9 cellular contexts compared by ENCODE assay signal in the genomic region with DNA sequence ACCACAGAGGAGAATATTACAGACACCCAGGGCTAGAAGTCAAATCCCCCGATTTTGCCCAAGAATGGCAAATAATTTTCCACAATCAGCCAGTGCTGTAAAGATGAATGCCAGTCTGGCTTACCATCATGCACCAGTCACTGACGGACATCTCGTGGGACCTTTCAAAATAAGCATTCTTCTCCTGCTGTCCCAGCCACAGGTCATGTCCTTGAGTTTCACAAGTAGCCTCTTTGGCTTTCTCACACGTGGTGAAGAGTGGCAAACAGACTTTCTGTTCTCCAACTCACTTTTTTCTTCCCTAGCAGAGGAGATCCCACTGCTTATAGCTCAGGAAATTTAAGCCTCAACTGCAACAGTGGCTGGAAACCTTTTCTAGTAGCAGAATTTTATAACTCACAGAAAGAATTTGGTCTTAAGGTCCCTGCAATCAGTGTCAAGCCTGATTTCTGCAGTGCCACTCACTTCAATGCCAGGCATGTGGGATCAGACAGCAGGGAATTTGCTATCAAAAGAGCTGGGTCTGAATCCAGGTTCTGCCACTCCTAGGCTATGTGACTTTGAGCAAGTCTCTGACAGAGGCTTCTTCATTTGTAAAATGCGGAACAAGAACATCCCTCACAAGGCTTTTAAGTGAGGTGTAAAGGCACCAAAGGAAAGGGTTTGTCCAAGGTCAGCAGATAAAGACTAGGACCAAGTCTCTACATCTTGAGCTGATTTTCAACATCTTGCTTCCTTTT. TPM values are rescaled to one million over a fixed set of nuclear protein-coding genes. Genes with fewer than 3 reads are reported as not detected.
A peak's percentile ranks its signal among the peaks of the same experiment; 100 is the strongest.
DNase-seq lines count a peak whose midpoint lies in the region; ATAC-seq and TF ChIP-seq lines count a peak whose summit lies in the region.
"Had no signal": no experiment of that assay in that cellular context is flagged by ENCODE, and none has a peak within 500 bp of the region (broad histone marks: within the 10 kb centered on the region; RNA-seq: fewer than 3 reads in every experiment).

No MANE protein-coding gene starts in this region.

- H3K9me2 ChIP-seq in SU-DHL-6 (replicated peaks; ENCODE audit: insufficient read depth, low read length), result no peaks in the 10 kb centered on the region

- DNase-seq in NOMO-1 treated with DMSO at 0.1 percent for 48 hours (lab: John Stamatoyannopoulos, UW; ENCODE audit: unreplicated experiment) (peak; percentile 46), NOMO-1 treated with dmso at 0.1 percent for 144 hours (lab: John Stamatoyannopoulos, UW; ENCODE audit: unreplicated experiment) (no peak), glutamatergic neuron (no peak), posterior cingulate gyrus (no peak), middle frontal gyrus (ENCODE audit: extremely low spot score, low spot score) (no peak), type B pancreatic cell (ENCODE audit: extremely low spot score, unreplicated experiment) (no peak)
- DNase-seq in stimulated activated naive CD8-positive, alpha-beta T cell treated with anti-CD3 and anti-CD28 coated beads, Interleukin-15, amount 100 ng/mL, for 72 hours, result no peak
- DNase-seq: nephron progenitor cell had no signal

- no peaks in the 10 kb centered on the region for H3K36me3 ChIP-seq in SU-DHL-6 (ENCODE audit: low read length)

- TF ChIP-seq CTCF in SU-DHL-6 (IDR thresholded peaks at IDR 0.05; ENCODE audit: insufficient read depth, low read length, poor library complexity, severe bottlenecking) (no peak), glutamatergic neuron (IDR thresholded peaks at IDR 0.05; ENCODE audit: partially characterized antibody, unreplicated experiment) (no peak), type B pancreatic cell (conservative IDR thresholded peaks at IDR 0.05) (no peak)

- H3K4me3 ChIP-seq in SU-DHL-6 (ENCODE audit: insufficient read depth, low read length, poor library complexity, severe bottlenecking), result peak overlapping the region; percentile 72

- H3K9me3 ChIP-seq in SU-DHL-6 (ENCODE audit: insufficient read depth, low read length), result no peaks in the 10 kb centered on the region

- H3K27ac Mint-ChIP-seq in glutamatergic neuron (ENCODE audit: unreplicated experiment) (peak overlapping the region; percentile 33), type B pancreatic cell (no peak overlapping the region)
- H3K27ac Mint-ChIP-seq in stimulated activated naive CD8-positive, alpha-beta T cell treated with anti-CD3 and anti-CD28 coated beads, Interleukin-15, amount 100 ng/mL, for 72 hours, result peak overlapping the region in 1 of 2 donors; percentile 100
- H3K27ac Mint-ChIP-seq: nephron progenitor cell had no signal

- H3K4me3 Mint-ChIP-seq in glutamatergic neuron (ENCODE audit: unreplicated experiment), result peak overlapping the region; percentile 15
- peak overlapping the region; percentile 91 to 99 for H3K4me3 Mint-ChIP-seq in stimulated activated naive CD8-positive, alpha-beta T cell treated with anti-CD3 and anti-CD28 coated beads, Interleukin-15, amount 100 ng/mL, for 72 hours
- no peak overlapping the region for H3K4me3 Mint-ChIP-seq in type B pancreatic cell
- H3K4me3 Mint-ChIP-seq: nephron progenitor cell had no signal

- H3K4me2 ChIP-seq in SU-DHL-6 (ENCODE audit: low read depth, low read length, poor library complexity, severe bottlenecking), result peak overlapping the region; percentile 100

- H3K79me2 ChIP-seq in SU-DHL-6 (ENCODE audit: insufficient read depth, low read length), result no peaks in the 10 kb centered on the region

- intact Hi-C loops in posterior cingulate gyrus (cut with DNase I), result no loop called here

- peak overlapping the region; percentile 75 for H3K9ac ChIP-seq in SU-DHL-6 (ENCODE audit: low read length)

- peaks cover 25% of the 10 kb centered on the region for H3K4me1 Mint-ChIP-seq in glutamatergic neuron (ENCODE audit: low read depth, unreplicated experiment)
- peaks cover 74% of the 10 kb centered on the region for H3K4me1 Mint-ChIP-seq in stimulated activated naive CD8-positive, alpha-beta T cell treated with anti-CD3 and anti-CD28 coated beads, Interleukin-15, amount 100 ng/mL, for 72 hours
- H3K4me1 Mint-ChIP-seq in type B pancreatic cell (ENCODE audit: unreplicated experiment), result peaks cover 32% of the 10 kb centered on the region

- no peaks in the 10 kb centered on the region for H3K36me3 Mint-ChIP-seq in glutamatergic neuron (ENCODE audit: unreplicated experiment)
- peaks cover 4% of the 10 kb centered on the region for H3K36me3 Mint-ChIP-seq in type B pancreatic cell

- no peaks in the 10 kb centered on the region for H3K27me3 ChIP-seq in SU-DHL-6 (ENCODE audit: low read length)

- no peak for ATAC-seq in stimulated activated naive CD8-positive, alpha-beta T cell treated with anti-CD3 and anti-CD28 coated beads, Interleukin-15, amount 100 ng/mL, for 72 hours

- H3K27ac ChIP-seq in SU-DHL-6 (ENCODE audit: low read depth, low read length), result peak overlapping the region; percentile 97

- H2AFZ ChIP-seq in SU-DHL-6 (ENCODE audit: low read depth, low read length, severe bottlenecking), result no peak overlapping the region

- H4K20me1 ChIP-seq in SU-DHL-6 (ENCODE audit: low read depth, low read length), result no peaks in the 10 kb centered on the region

- H3K9me3 Mint-ChIP-seq in glutamatergic neuron (ENCODE audit: unreplicated experiment) (peaks cover 13% of the 10 kb centered on the region), type B pancreatic cell (no peaks in the 10 kb centered on the region)
- H3K9me3 Mint-ChIP-seq in stimulated activated naive CD8-positive, alpha-beta T cell treated with anti-CD3 and anti-CD28 coated beads, Interleukin-15, amount 100 ng/mL, for 72 hours, result no peaks in the 10 kb centered on the region
- H3K9me3 Mint-ChIP-seq: nephron progenitor cell had no signal

- H3K27me3 Mint-ChIP-seq in glutamatergic neuron (ENCODE audit: unreplicated experiment), result no peaks in the 10 kb centered on the region
- H3K27me3 Mint-ChIP-seq in stimulated activated naive CD8-positive, alpha-beta T cell treated with anti-CD3 and anti-CD28 coated beads, Interleukin-15, amount 100 ng/mL, for 72 hours, result no peaks in the 10 kb centered on the region
- no peaks in the 10 kb centered on the region for H3K27me3 Mint-ChIP-seq in type B pancreatic cell

- peaks cover 44% of the 10 kb centered on the region for H3F3A ChIP-seq in SU-DHL-6 (ENCODE audit: insufficient read depth)

RNA-seq across cellular contexts. Expression of gene PIK3IP1, which starts 3.6 kb away (rescaled TPM):
- total RNA-seq in glutamatergic neuron (ENCODE audit: unreplicated experiment), result 38.8 TPM
- 21.0 and 36.8 TPM in 2 replicates for total RNA-seq in type B pancreatic cell (ENCODE audit: low replicate concordance)

RNA-seq across cellular contexts. Expression of gene PATZ1, which starts 57.5 kb away (rescaled TPM):
- total RNA-seq in glutamatergic neuron (ENCODE audit: unreplicated experiment), result 98.9 TPM
- 40.9 and 57.8 TPM in 2 replicates for total RNA-seq in type B pancreatic cell (ENCODE audit: low replicate concordance)
